2 cellular contexts compared by ENCODE assay signal in the genomic region with DNA sequence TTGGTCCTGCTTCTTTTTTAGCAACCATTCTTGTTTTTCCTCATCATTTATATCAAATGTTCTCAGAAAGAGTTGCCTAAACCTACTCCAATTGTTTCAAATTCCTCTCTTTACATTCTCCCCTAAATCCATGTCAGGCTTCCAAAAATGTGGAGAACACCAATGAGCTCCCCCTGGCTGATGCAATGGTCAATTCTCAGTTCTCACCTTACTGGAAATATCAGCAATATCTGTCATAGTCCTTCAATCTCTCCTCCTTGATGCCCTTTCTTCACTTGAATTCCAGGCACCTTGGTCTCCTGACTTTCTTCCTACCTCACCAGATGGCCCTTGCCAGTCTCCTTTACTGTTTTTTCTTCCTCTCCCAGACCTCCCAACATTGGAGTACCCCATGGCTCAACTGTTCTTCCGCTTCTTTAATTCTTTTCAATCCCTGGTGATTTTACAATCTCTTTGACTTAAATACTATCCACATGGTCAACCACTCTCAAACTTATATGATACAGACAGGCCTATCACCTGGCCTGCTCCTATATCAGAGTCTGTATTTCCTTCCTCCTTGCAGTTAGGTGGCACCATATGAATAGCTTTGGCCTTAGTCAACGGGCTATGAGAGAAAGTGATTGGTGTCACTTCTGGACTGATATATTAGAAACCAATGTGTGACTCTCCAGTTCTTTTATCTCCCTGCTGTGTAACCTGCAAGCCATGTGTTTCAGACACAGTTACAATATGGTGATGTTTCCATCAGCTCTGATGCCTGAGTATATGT.
TF ChIP-seq lines count a peak whose summit lies in the region.

No MANE protein-coding gene starts in this region.

TF ChIP-seq in IMR-90, 13 proteins besides CTCF, POLR2A, EP300 and RAD21:
- no peak for TF ChIP-seq MAZ (IDR thresholded peaks at IDR 0.05; ENCODE audit: borderline replicate concordance, low read depth, low read length)
- TF ChIP-seq, protein P1, sequence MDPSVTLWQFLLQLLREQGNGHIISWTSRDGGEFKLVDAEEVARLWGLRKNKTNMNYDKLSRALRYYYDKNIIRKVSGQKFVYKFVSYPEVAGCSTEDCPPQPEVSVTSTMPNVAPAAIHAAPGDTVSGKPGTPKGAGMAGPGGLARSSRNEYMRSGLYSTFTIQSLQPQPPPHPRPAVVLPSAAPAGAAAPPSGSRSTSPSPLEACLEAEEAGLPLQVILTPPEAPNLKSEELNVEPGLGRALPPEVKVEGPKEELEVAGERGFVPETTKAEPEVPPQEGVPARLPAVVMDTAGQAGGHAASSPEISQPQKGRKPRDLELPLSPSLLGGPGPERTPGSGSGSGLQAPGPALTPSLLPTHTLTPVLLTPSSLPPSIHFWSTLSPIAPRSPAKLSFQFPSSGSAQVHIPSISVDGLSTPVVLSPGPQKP (IDR thresholded peaks at IDR 0.05; ENCODE audit: borderline replicate concordance, low read depth, low read length): no peak

TF ChIP-seq in H1, 55 proteins besides CTCF, POLR2A, EP300 and RAD21:
- TF ChIP-seq MAFK (IDR thresholded peaks at IDR 0.05; ENCODE audit: low read depth, low read length) (no peak), EZH2 (IDR thresholded peaks at IDR 0.05; ENCODE audit: low read depth, low read length, severe bottlenecking) (no peak), CREB1 (IDR thresholded peaks at IDR 0.05) (no peak), BACH1 (IDR thresholded peaks at IDR 0.05; ENCODE audit: low read length) (no peak), GABPA (IDR thresholded peaks at IDR 0.05; ENCODE audit: borderline replicate concordance, insufficient read depth, low read length) (no peak), RFX5 (IDR thresholded peaks at IDR 0.05; ENCODE audit: borderline replicate concordance, low read depth, low read length) (no peak), PHF8 (conservative IDR thresholded peaks at IDR 0.05; ENCODE audit: low read depth, low read length) (no peak), SP1 (IDR thresholded peaks at IDR 0.05; ENCODE audit: low read depth, low read length) (no peak), TEAD4 (IDR thresholded peaks at IDR 0.05; ENCODE audit: low read depth, low read length) (no peak), SIX5 (IDR thresholded peaks at IDR 0.05; ENCODE audit: low read depth, low read length) (no peak), JUN (IDR thresholded peaks at IDR 0.05; ENCODE audit: low read depth, low read length) (no peak), SIN3A (conservative IDR thresholded peaks at IDR 0.05 in 1 of 2, IDR thresholded peaks at IDR 0.05 in 1 of 2; ENCODE audit: low read depth in 1 of 2, low read length in 2 of 2) (no peak), TBP (IDR thresholded peaks at IDR 0.05; ENCODE audit: low read depth, low read length) (no peak), KDM4A (IDR thresholded peaks at IDR 0.05; ENCODE audit: low read depth, low read length, severe bottlenecking) (no peak), CBX8 (IDR thresholded peaks at IDR 0.05; ENCODE audit: borderline replicate concordance, low read depth, low read length) (no peak), YY1 (IDR thresholded peaks at IDR 0.05; ENCODE audit: low read depth, low read length) (no peak), BCL11A (IDR thresholded peaks at IDR 0.05; ENCODE audit: low read depth in 2 of 2, low read length in 2 of 2) (no peak)
- TF ChIP-seq, protein P2, sequence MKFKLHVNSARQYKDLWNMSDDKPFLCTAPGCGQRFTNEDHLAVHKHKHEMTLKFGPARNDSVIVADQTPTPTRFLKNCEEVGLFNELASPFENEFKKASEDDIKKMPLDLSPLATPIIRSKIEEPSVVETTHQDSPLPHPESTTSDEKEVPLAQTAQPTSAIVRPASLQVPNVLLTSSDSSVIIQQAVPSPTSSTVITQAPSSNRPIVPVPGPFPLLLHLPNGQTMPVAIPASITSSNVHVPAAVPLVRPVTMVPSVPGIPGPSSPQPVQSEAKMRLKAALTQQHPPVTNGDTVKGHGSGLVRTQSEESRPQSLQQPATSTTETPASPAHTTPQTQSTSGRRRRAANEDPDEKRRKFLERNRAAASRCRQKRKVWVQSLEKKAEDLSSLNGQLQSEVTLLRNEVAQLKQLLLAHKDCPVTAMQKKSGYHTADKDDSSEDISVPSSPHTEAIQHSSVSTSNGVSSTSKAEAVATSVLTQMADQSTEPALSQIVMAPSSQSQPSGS (IDR thresholded peaks at IDR 0.05; ENCODE audit: low read length): no peak
- TF ChIP-seq, protein P3, sequence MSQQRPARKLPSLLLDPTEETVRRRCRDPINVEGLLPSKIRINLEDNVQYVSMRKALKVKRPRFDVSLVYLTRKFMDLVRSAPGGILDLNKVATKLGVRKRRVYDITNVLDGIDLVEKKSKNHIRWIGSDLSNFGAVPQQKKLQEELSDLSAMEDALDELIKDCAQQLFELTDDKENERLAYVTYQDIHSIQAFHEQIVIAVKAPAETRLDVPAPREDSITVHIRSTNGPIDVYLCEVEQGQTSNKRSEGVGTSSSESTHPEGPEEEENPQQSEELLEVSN (IDR thresholded peaks at IDR 0.05): no peak
